ENCODE assay signal across 9 cellular contexts in the genomic region with DNA sequence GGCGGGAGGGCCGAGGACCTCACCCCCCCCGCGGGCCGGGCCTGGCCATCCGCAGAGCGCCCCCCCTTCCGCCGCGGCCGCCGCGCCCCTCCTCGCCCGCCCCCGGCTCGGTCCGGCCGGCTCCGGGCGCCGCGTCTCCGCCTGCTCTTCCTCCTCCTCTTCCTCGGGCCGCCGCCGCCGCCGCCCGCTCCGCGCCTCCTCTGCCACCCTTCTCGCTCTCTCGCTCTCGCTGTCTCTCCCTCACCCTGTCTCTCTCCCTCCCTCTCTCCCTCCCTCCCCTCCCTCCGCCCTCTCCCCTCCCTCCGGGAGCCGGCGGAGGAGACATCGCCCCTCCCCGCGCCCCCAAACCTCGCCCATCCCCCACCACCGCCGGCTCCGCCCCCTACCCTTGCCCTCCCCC. TPM values are rescaled to one million over a fixed set of nuclear protein-coding genes. Genes with fewer than 3 reads are reported as not detected.
A peak's percentile ranks its signal among the peaks of the same experiment; 100 is the strongest.
DNase-seq lines count a peak whose midpoint lies in the region; ATAC-seq and TF ChIP-seq lines count a peak whose summit lies in the region.
"Had no signal": no experiment of that assay in that cellular context is flagged by ENCODE, and none has a peak within 500 bp of the region (broad histone marks: within the 10 kb centered on the region; RNA-seq: fewer than 3 reads in every experiment).

A gene (minus strand): TSS at position 237 of the 400 bp plus-strand sequence. CDS start 2,883 bp downstream, outside the sequence.

- TF ChIP-seq CTCF in heart right ventricle (IDR thresholded peaks at IDR 0.05) (no peak), astrocyte of the cerebellum (IDR thresholded peaks at IDR 0.05; ENCODE audit: low read depth, low read length, missing control alignments) (no peak), upper lobe of right lung (IDR thresholded peaks at IDR 0.05) (no peak)

- intact Hi-C loops in heart right ventricle (cut with DNase I) = loop anchor here in 1 of 10 donors (5.0 kb wide), 1 partner anchor 63 kb away; no protein-coding TSS in a partner anchor
- intact Hi-C loops in left cardiac atrium (cut with DNase I) = no loop called here
- intact Hi-C loops in upper lobe of right lung (cut with DNase I) = no loop called here

- H3K36me3 ChIP-seq in heart right ventricle = no peaks in the 10 kb centered on the region
- H3K36me3 ChIP-seq in mesendoderm (ENCODE audit: control insufficient read depth, insufficient read depth, low read length) = no peaks in the 10 kb centered on the region
- H3K36me3 ChIP-seq in upper lobe of right lung = no peaks in the 10 kb centered on the region

- H3K4me2 ChIP-seq in mesendoderm (ENCODE audit: low read length) = peak within 1 kb of the TSS; percentile 61

- no peak within 1 kb of the TSS for H4K8ac ChIP-seq in mesendoderm (ENCODE audit: low read depth, low read length)

- no peak within 1 kb of the TSS for H3K27ac ChIP-seq in heart right ventricle
- no peak within 1 kb of the TSS for H3K27ac ChIP-seq in mesendoderm (ENCODE audit: low read depth, low read length)
- no peak within 1 kb of the TSS for H3K27ac ChIP-seq in upper lobe of right lung

- in situ Hi-C loops in astrocyte of the cerebellum (cut with HindIII; ENCODE audit: low sequenced_read_pairs) = no loop called here

- no peak within 1 kb of the TSS for H2BK120ac ChIP-seq in mesendoderm (ENCODE audit: low read depth, low read length)

- H3K79me2 ChIP-seq in mesendoderm (ENCODE audit: control insufficient read depth, insufficient read depth, low read length) = no peaks in the 10 kb centered on the region

- H3K18ac ChIP-seq in mesendoderm (ENCODE audit: low read length) = peak within 1 kb of the TSS; percentile 31

- H3K9ac ChIP-seq in mesendoderm (ENCODE audit: low read length) = peak within 1 kb of the TSS; percentile 51

- peak within 1 kb of the TSS; percentile 56 for H3K56ac ChIP-seq in mesendoderm (ENCODE audit: low read length)

- 0 to 3% methylated on average over 1 to 37 of the region's 47 CpGs for WGBS in heart right ventricle, 2 donors
- no CpG with 5 or more reads among the region's 47 CpGs for WGBS in mesendoderm (ENCODE audit: extremely low coverage, insufficient coverage, low lambda C conversion rate)

- H2BK5ac ChIP-seq in mesendoderm (ENCODE audit: low read length) = no peak within 1 kb of the TSS

- no peak for DNase-seq in heart right ventricle
- no peak for DNase-seq in left cardiac atrium
- DNase-seq in astrocyte of the cerebellum (ENCODE audit: low read depth) = no peak
- DNase-seq in mesendoderm = no peak
- no peak for DNase-seq in upper lobe of right lung
- no peak for DNase-seq in Kasumi-1 (lab: John Stamatoyannopoulos, UW)
- no peak for DNase-seq in HuH-7.5 (ENCODE audit: low spot score)
- DNase-seq in DMS53 treated with DMSO at 0.1 percent for 48 hours (lab: John Stamatoyannopoulos, UW; ENCODE audit: unreplicated experiment) = no peak
- DNase-seq: effector CD8-positive, alpha-beta T cell had no signal

- H3K27me3 ChIP-seq in heart right ventricle = peaks cover 0 to 92% (median 71%) of the 10 kb centered on the region in 7 donors
- H3K27me3 ChIP-seq in mesendoderm (ENCODE audit: insufficient read depth, low read length, poor library complexity) = peaks cover 3% of the 10 kb centered on the region
- peaks cover 27% of the 10 kb centered on the region for H3K27me3 ChIP-seq in upper lobe of right lung

- no peak within 1 kb of the TSS for H2BK15ac ChIP-seq in mesendoderm (replicated peaks; ENCODE audit: low read depth)

- H3K4ac ChIP-seq in mesendoderm (ENCODE audit: low read depth, low read length) = no peak within 1 kb of the TSS

- no peaks in the 10 kb centered on the region for H3K79me1 ChIP-seq in mesendoderm (ENCODE audit: low read length)

- no peak within 1 kb of the TSS for H3K23ac ChIP-seq in mesendoderm (ENCODE audit: low read length)

- H3K9me3 ChIP-seq in heart right ventricle = no peaks in the 10 kb centered on the region
- H3K9me3 ChIP-seq in upper lobe of right lung = no peaks in the 10 kb centered on the region

- no peak for ATAC-seq in heart right ventricle
- no peak for ATAC-seq in left cardiac atrium
- ATAC-seq in upper lobe of right lung = no peak

- H3K4me1 ChIP-seq in heart right ventricle = peaks cover 3 to 25% (median 17%) of the 10 kb centered on the region in 9 donors
- H3K4me1 ChIP-seq in mesendoderm (ENCODE audit: control insufficient read depth, low read depth, low read length) = no peaks in the 10 kb centered on the region
- H3K4me1 ChIP-seq in upper lobe of right lung = no peaks in the 10 kb centered on the region

- H4K5ac ChIP-seq in mesendoderm (ENCODE audit: low read length) = no peak within 1 kb of the TSS

- H2AK5ac ChIP-seq in mesendoderm (ENCODE audit: low read length) = no peak within 1 kb of the TSS

- H3K4me3 ChIP-seq in heart right ventricle (peak within 1 kb of the TSS in 9 of 10 donors; percentile 28 to 48 (median 40)), astrocyte of the cerebellum (ENCODE audit: low read depth, low read length) (peak within 1 kb of the TSS; percentile 7), mesendoderm (ENCODE audit: low read length) (peak within 1 kb of the TSS; percentile 36), upper lobe of right lung (peak within 1 kb of the TSS; percentile 21)

RNA-seq across cellular contexts. Expression of the gene that starts here (rescaled TPM):
- total RNA-seq in heart right ventricle = 1 to 10 TPM in 2 of 10 donors, under 1 TPM in 7, not detected in 1; 0.23 to 1.5 (median 0.59) TPM
- polyA plus RNA-seq in heart right ventricle = under 1 TPM; 0.07 to 0.17 TPM
- total RNA-seq in left cardiac atrium = 1 to 10 TPM in 1 of 2 donors, under 1 TPM in 1; 0.62 to 1.2 TPM
- polyA plus RNA-seq in mesendoderm (2013, experiment 1 of 2) = 0.22 TPM
- 0.11 TPM for polyA plus RNA-seq in mesendoderm (2013, experiment 2 of 2)
- 0.35 TPM for total RNA-seq in upper lobe of right lung
